8 cellular contexts compared by ENCODE assay signal in the genomic region with DNA sequence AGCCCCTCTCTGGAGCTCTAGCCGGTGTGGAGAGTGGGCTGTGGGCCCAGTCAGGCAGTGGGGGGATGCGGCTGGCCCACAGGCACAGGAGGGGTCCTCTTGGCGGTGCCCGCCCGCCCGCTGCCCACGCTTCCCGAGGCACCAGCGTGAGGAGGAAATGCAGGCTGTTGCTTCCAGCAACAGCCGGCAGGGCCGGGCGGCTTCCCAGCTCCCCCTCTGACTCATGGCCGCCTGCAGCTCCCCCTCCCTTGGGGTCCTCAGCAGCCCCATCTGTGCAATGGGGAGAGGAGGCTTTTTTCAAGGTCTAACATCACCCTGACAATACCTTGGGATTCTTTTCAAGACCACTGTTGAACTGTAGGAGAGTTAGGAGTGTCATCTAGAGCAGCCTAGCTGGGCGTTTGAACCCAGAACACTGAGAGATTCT. TPM values are rescaled to one million over a fixed set of nuclear protein-coding genes. Genes with fewer than 3 reads are reported as not detected.
DNase-seq lines count a peak whose midpoint lies in the region; ATAC-seq lines count a peak whose summit lies in the region.

No MANE protein-coding gene starts in this region.

- H3K4me2 ChIP-seq in GM23248 (ENCODE audit: unreplicated experiment), result peak overlapping the region; percentile 82

- no peaks in the 10 kb centered on the region for H3K36me3 ChIP-seq in GM23248 (ENCODE audit: low read depth)

- no peaks in the 10 kb centered on the region for H3K9me3 ChIP-seq in GM23248 (ENCODE audit: low read depth)

- 1% methylated on average over 13 to 14 of the region's 14 CpGs for WGBS in GM23248 (ENCODE audit: low coverage in 1 of 2, low lambda C conversion rate in 2 of 2, missing lambda C conversion rate in 2 of 2), 2 experiments

- no peaks in the 10 kb centered on the region for H3K9me2 ChIP-seq in GM23248 (ENCODE audit: insufficient read depth)

- no peak overlapping the region for H2AFZ ChIP-seq in GM23248

- DNase-seq in GM23248 (peak; percentile 92), amniotic epithelial cell (ENCODE audit: low read depth) (peak; percentile 51), inferior parietal cortex (ENCODE audit: extremely low spot score) (peak; percentile 31)
- no peak for DNase-seq in stimulated activated naive B cell treated with anti-CD40 and anti-IgM and Interleukin-4, amounts not matched to agents 10 μg/mL and 1 μg/mL and 100 μg/mL, for 72 hours
- DNase-seq in effector memory CD8-positive, alpha-beta T cell, result no peak
- no peak for DNase-seq in stimulated activated CD4-positive, alpha-beta T cell treated with anti-CD3 and anti-CD28 coated beads, Interleukin-4, amount 100 ng/mL, for 24 hours

- peak overlapping the region; percentile 60 for H3K4me3 ChIP-seq in GM23248

- ATAC-seq in stimulated activated naive B cell treated with anti-CD40 and anti-IgM and Interleukin-4, amounts not matched to agents 10 μg/mL and 1 μg/mL and 100 μg/mL, for 72 hours (replicated peaks), result no peak
- ATAC-seq in HG03342 (IDR thresholded peaks at IDR 0.05; ENCODE audit: unreplicated experiment) (no peak), GM18498 (IDR thresholded peaks at IDR 0.05; ENCODE audit: unreplicated experiment) (no peak)
- no peak for ATAC-seq in effector memory CD8-positive, alpha-beta T cell (replicated peaks)

- H3K9ac ChIP-seq in GM23248, result peak overlapping the region; percentile 71

- peaks cover 82% of the 10 kb centered on the region for H3K79me2 ChIP-seq in GM23248 (ENCODE audit: insufficient read depth)

- peaks cover 81% of the 10 kb centered on the region for H3K4me1 ChIP-seq in GM23248 (ENCODE audit: insufficient read depth)

- H3K4me1 Mint-ChIP-seq in stimulated activated naive B cell treated with anti-CD40 and anti-IgM and Interleukin-4, amounts not matched to agents 10 μg/mL and 1 μg/mL and 100 μg/mL, for 72 hours, result peaks cover 69 to 97% of the 10 kb centered on the region in 2 donors
- peaks cover 37 to 53% of the 10 kb centered on the region in 2 donors for H3K4me1 Mint-ChIP-seq in effector memory CD8-positive, alpha-beta T cell (ENCODE audit: low read depth in 2 of 2)

- no peaks in the 10 kb centered on the region for H3K27me3 Mint-ChIP-seq in stimulated activated naive B cell treated with anti-CD40 and anti-IgM and Interleukin-4, amounts not matched to agents 10 μg/mL and 1 μg/mL and 100 μg/mL, for 72 hours
- no peaks in the 10 kb centered on the region for H3K27me3 Mint-ChIP-seq in effector memory CD8-positive, alpha-beta T cell

- H4K20me1 ChIP-seq in GM23248 (ENCODE audit: insufficient read depth), result no peaks in the 10 kb centered on the region

- in situ Hi-C loops in GM23248 (cut with MboI), result no loop called here

- peak overlapping the region; percentile 98 for H3K27ac ChIP-seq in GM23248

- H3K4me3 Mint-ChIP-seq in stimulated activated naive B cell treated with anti-CD40 and anti-IgM and Interleukin-4, amounts not matched to agents 10 μg/mL and 1 μg/mL and 100 μg/mL, for 72 hours, result peak overlapping the region; percentile 85
- H3K4me3 Mint-ChIP-seq in effector memory CD8-positive, alpha-beta T cell, result peak overlapping the region in 1 of 2 donors; percentile 68

- H3K9me3 Mint-ChIP-seq in stimulated activated naive B cell treated with anti-CD40 and anti-IgM and Interleukin-4, amounts not matched to agents 10 μg/mL and 1 μg/mL and 100 μg/mL, for 72 hours, result no peaks in the 10 kb centered on the region
- no peaks in the 10 kb centered on the region for H3K9me3 Mint-ChIP-seq in effector memory CD8-positive, alpha-beta T cell

- peaks cover 33% of the 10 kb centered on the region for H3F3A ChIP-seq in GM23248 (ENCODE audit: insufficient read depth)

- H3K27ac Mint-ChIP-seq in stimulated activated naive B cell treated with anti-CD40 and anti-IgM and Interleukin-4, amounts not matched to agents 10 μg/mL and 1 μg/mL and 100 μg/mL, for 72 hours, result peak overlapping the region; percentile 91
- H3K27ac Mint-ChIP-seq in effector memory CD8-positive, alpha-beta T cell, result peak overlapping the region in 1 of 2 donors; percentile 83

- peaks cover 10 to 25% of the 10 kb centered on the region in 2 donors for H3K36me3 Mint-ChIP-seq in stimulated activated naive B cell treated with anti-CD40 and anti-IgM and Interleukin-4, amounts not matched to agents 10 μg/mL and 1 μg/mL and 100 μg/mL, for 72 hours
- peaks cover 5% of the 10 kb centered on the region for H3K36me3 Mint-ChIP-seq in effector memory CD8-positive, alpha-beta T cell (ENCODE audit: insufficient read depth)

- H3K27me3 ChIP-seq in GM23248 (replicated peaks; ENCODE audit: insufficient read depth), result no peaks in the 10 kb centered on the region

RNA-seq across cellular contexts. Expression of gene CXXC5, which starts 10.4 kb away (rescaled TPM):
- total RNA-seq in GM23248 (2014; rRNA removed; shearing (Covaris generic)), result 163 and 168 TPM in 2 replicates
- polyA plus RNA-seq in GM23248 (2016; fragmentation: Nextera tagmentation; extraction: Ambion mirVana), result 81.4 and 83.7 TPM in 2 replicates

Comparison
In these comparisons a context has a peak if more than half of its experiments do, and no peak if none do; other contexts are left out.
1. DNase-seq: peak in GM23248 (single experiment), amniotic epithelial cell (single experiment) and inferior parietal cortex (single experiment); none in stimulated activated naive B cell treated with anti-CD40 and anti-IgM and Interleukin-4, amounts not matched to agents 10 μg/mL and 1 μg/mL and 100 μg/mL, for 72 hours (single experiment), effector memory CD8-positive, alpha-beta T cell (0 of 3) and stimulated activated CD4-positive, alpha-beta T cell treated with anti-CD3 and anti-CD28 coated beads, Interleukin-4, amount 100 ng/mL, for 24 hours (single experiment).